Comparison of ENCODE assay signal across 8 cellular contexts in the genomic region with DNA sequence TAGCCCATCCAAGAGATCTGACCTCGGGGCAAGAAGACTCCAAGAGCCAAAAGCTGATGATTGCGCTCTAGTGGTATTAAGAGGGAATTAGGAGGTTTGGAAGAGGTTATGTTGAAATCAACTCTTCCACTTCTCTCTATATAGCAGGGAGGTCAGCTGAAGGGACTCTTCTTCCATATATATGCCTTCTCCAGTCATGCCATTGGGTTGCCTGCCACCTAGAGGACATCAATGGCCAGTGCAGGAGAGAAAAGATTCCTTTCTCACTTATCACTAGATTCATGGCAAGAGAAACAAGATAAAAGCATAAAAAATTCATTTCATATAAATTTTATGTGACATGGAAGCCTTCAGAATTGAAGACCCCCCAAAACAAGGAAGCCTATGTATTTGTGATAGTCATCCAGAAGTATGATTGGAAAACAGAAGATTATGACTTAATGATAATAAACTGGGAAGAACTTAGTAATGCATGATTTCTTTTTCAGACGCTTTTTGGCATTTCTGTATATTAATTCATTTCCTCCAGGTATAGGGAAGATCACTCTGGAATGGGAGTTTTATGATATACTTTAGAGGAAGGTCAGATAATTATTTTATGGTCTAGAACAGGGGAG.
A peak's percentile ranks its signal among the peaks of the same experiment; 100 is the strongest.
DNase-seq lines count a peak whose midpoint lies in the region; FAIRE-seq and TF ChIP-seq lines count a peak whose summit lies in the region.

No MANE protein-coding gene starts in this region.

- no TSS peak for BruUV-seq in PC-9 (replicated peaks; lab: Mats Ljungman, UMichigan)

- FAIRE-seq in bronchial epithelial cell (lab: Jason Lieb, UNC) = no peak

- in situ Hi-C loops in ACHN (cut with HindIII; ENCODE audit: low pct_ligation_motif_present, low pct_unique_long_range_greater_than_20kb, low sequenced_read_pairs) = no loop called here

- no peaks in the 10 kb centered on the region for H3K79me2 ChIP-seq in PC-9 (ENCODE audit: low read depth)

- H3F3A ChIP-seq in PC-9 (ENCODE audit: insufficient read depth, low read depth) = no peaks in the 10 kb centered on the region

- 73% methylated on average over 3 of the region's 3 CpGs for WGBS in suprapubic skin

- H3K9me2 ChIP-seq in PC-9 (ENCODE audit: insufficient read depth) = no peaks in the 10 kb centered on the region

- intact Hi-C loops in PC-9 (cut with micrococcal nuclease; ENCODE audit: unreplicated experiment) = loop anchor here (1.0 kb wide), 3 partner anchors 275 to 399 kb away; no protein-coding TSS in a partner anchor

- POLR2A ChIA-PET in HEK293 (lab: Yijun Ruan, JAX) = interaction anchor here (0.5 kb wide), 1 partner anchor 44 kb away, joined by 3 read pairs; no protein-coding TSS in a partner anchor
- POLR2A ChIA-PET in PC-9 (lab: Charles Lee; ENCODE audit: unreplicated experiment) = no interaction called here

- H3K36me3 ChIP-seq in HEK293 (ENCODE audit: control insufficient read depth in 2 of 2, insufficient read depth in 1 of 2, low read length in 2 of 2) (no peaks in the 10 kb centered on the region), PC-9 (ENCODE audit: low read depth) (no peaks in the 10 kb centered on the region), bronchial epithelial cell (ENCODE audit: control insufficient read depth, insufficient read depth, low read length) (no peaks in the 10 kb centered on the region), suprapubic skin (no peaks in the 10 kb centered on the region)

- TF ChIP-seq EP300 in suprapubic skin (IDR thresholded peaks at IDR 0.05) = no peak

- TF ChIP-seq CTCF in GM12874 (IDR thresholded peaks at IDR 0.05; ENCODE audit: insufficient read depth, low read depth, low read length) (peak; percentile 77; the same call in 1 of the 2 replicates), HEK293 (tag by site-specific recombination; IDR thresholded peaks at IDR 0.05) (no peak), LNCAP (IDR thresholded peaks at IDR 0.05) (peak; percentile 94), PC-9 (conservative IDR thresholded peaks at IDR 0.05) (peak; percentile 96), bronchial epithelial cell (IDR thresholded peaks at IDR 0.05; ENCODE audit: insufficient read depth, low read length, severe bottlenecking) (peak; percentile 75), suprapubic skin (IDR thresholded peaks at IDR 0.05) (peak; percentile 43 to 73)

- H2AFZ ChIP-seq in PC-9 = no peak overlapping the region

- DNase-seq in ACHN (peak; percentile 52), PC-9 (peak; percentile 37 to 47), bronchial epithelial cell (ENCODE audit: low read depth) (peak; percentile 58), kidney tubule cell (ENCODE audit: low spot score) (peak; percentile 64), suprapubic skin (ENCODE audit: low spot score in 2 of 2) (no peak)

- no peak overlapping the region for H3K4me2 ChIP-seq in PC-9

- CTCF ChIA-PET in HEK293 (lab: Yijun Ruan, JAX) (interaction anchor here (0.6 to 4.2 kb wide), 25 partner anchors 8 to 686 kb away, joined by 3 to 19 read pairs (median 4); no protein-coding TSS in a partner anchor), PC-9 (lab: Charles Lee) (no interaction called here)

- H3K4me3 ChIP-seq in HEK293 (ENCODE audit: low read depth, low read length) (no peak overlapping the region), PC-9 (no peak overlapping the region), bronchial epithelial cell (ENCODE audit: low read depth, low read length) (no peak overlapping the region), suprapubic skin (no peak overlapping the region)

- H3K27ac ChIP-seq in HEK293 (ENCODE audit: extremely low read depth, low read depth, low read length) (no peak overlapping the region), PC-9 (no peak overlapping the region), suprapubic skin (no peak overlapping the region)

- H3K27me3 ChIP-seq in PC-9 (ENCODE audit: insufficient read depth, low read depth) (no peaks in the 10 kb centered on the region), bronchial epithelial cell (ENCODE audit: control insufficient read depth, insufficient read depth, low read length) (no peaks in the 10 kb centered on the region), suprapubic skin (no peaks in the 10 kb centered on the region)

- TF ChIP-seq POLR2A in suprapubic skin (IDR thresholded peaks at IDR 0.05) = no peak

- H4K20me1 ChIP-seq in PC-9 (ENCODE audit: insufficient read depth) = no peaks in the 10 kb centered on the region

- no peaks in the 10 kb centered on the region for H3K4me1 ChIP-seq in HEK293 (ENCODE audit: control insufficient read depth, insufficient read depth, low read length)
- no peaks in the 10 kb centered on the region for H3K4me1 ChIP-seq in PC-9 (replicated peaks; ENCODE audit: insufficient read depth)
- no peaks in the 10 kb centered on the region for H3K4me1 ChIP-seq in suprapubic skin

- no peaks in the 10 kb centered on the region for H3K9me3 ChIP-seq in HEK293 (ENCODE audit: control insufficient read depth, insufficient read depth, low read depth, low read length)
- H3K9me3 ChIP-seq in PC-9 (ENCODE audit: insufficient read depth, low read depth) = 0 out of 2 replicates have a peak, but pooled peaks cover under 1% of the 10 kb centered on the region
- no peaks in the 10 kb centered on the region for H3K9me3 ChIP-seq in suprapubic skin

TF ChIP-seq in HEK293, 187 proteins besides CTCF, POLR2A, EP300 and RAD21:
- peak; percentile 74 for TF ChIP-seq ZNF654 (tag by site-specific recombination; IDR thresholded peaks at IDR 0.05; ENCODE audit: low read depth)
- no peak for TF ChIP-seq ZNF174 (tag by site-specific recombination; IDR thresholded peaks at IDR 0.05)

Comparison
In these comparisons a context has a peak if more than half of its experiments do, and no peak if none do; other contexts are left out.
1. DNase-seq: peak in ACHN (single experiment), PC-9 (2 of 2), bronchial epithelial cell (single experiment) and kidney tubule cell (single experiment); none in suprapubic skin (0 of 2).